24 cellular contexts compared by ENCODE assay signal in genomic region chr1:160277330-160277729, GRCh38.
"Had no signal": no experiment of that assay in that cellular context is flagged by ENCODE, and none has a peak within 500 bp of the region (broad histone marks: within the 10 kb centered on the region; RNA-seq: fewer than 3 reads in every experiment).

No MANE protein-coding gene starts in this region.

- H3K4me1 ChIP-seq: foreskin keratinocyte, gastroesophageal sphincter, left lung, lower lobe of right lung had no signal

- H3K27me3 ChIP-seq: dorsolateral prefrontal cortex, esophagus muscularis mucosa, foreskin keratinocyte, gastroesophageal sphincter, heart left ventricle, hepatocyte, left lung had no signal

- H3K9me3 Mint-ChIP-seq: immature natural killer cell; mesothelial cell of epicardium; naive B cell; naive thymus-derived CD8-positive, alpha-beta T cell had no signal

- H2AFZ ChIP-seq: hepatocyte had no signal

- ATAC-seq: foreskin keratinocyte; gastroesophageal sphincter; heart left ventricle; left colon; left lung; left ventricle myocardium superior; lower lobe of right lung; mucosa of descending colon; naive thymus-derived CD8-positive, alpha-beta T cell had no signal

- H3K4me1 Mint-ChIP-seq: immature natural killer cell, mesothelial cell of epicardium, naive B cell had no signal

- H3K4me3 Mint-ChIP-seq: immature natural killer cell; mesothelial cell of epicardium; naive thymus-derived CD8-positive, alpha-beta T cell had no signal

- H3K27ac ChIP-seq: coronary artery, dorsolateral prefrontal cortex, esophagus muscularis mucosa, foreskin keratinocyte, gastroesophageal sphincter, heart left ventricle, hepatocyte, left lung, lower lobe of right lung had no signal

- H3K9me3 ChIP-seq: esophagus muscularis mucosa, gastroesophageal sphincter, heart left ventricle, left lung, lower lobe of right lung, mucosa of descending colon had no signal

- H3K4me2 ChIP-seq: hepatocyte had no signal

- DNase-seq: dermis blood vessel endothelial cell; dorsolateral prefrontal cortex; effector CD4-positive, alpha-beta T cell; effector memory CD4-positive, alpha-beta T cell; foreskin keratinocyte; heart left ventricle; hypothalamus; immature natural killer cell; islet precursor cell; kidney; kidney glomerular epithelial cell; left colon; left lung; left ventricle myocardium superior; lower lobe of right lung; mesenchymal stem cell; mucosa of descending colon; naive B cell; naive thymus-derived CD8-positive, alpha-beta T cell had no signal

- H3K4me3 ChIP-seq: coronary artery, dorsolateral prefrontal cortex, esophagus muscularis mucosa, gastroesophageal sphincter, heart left ventricle, hepatocyte, left lung, lower lobe of right lung, mucosa of descending colon had no signal

- H3K27ac Mint-ChIP-seq: immature natural killer cell, mesothelial cell of epicardium had no signal

- H3K27me3 Mint-ChIP-seq: naive B cell; naive thymus-derived CD8-positive, alpha-beta T cell had no signal
